39 cellular contexts compared by ENCODE assay signal in the genomic region with DNA sequence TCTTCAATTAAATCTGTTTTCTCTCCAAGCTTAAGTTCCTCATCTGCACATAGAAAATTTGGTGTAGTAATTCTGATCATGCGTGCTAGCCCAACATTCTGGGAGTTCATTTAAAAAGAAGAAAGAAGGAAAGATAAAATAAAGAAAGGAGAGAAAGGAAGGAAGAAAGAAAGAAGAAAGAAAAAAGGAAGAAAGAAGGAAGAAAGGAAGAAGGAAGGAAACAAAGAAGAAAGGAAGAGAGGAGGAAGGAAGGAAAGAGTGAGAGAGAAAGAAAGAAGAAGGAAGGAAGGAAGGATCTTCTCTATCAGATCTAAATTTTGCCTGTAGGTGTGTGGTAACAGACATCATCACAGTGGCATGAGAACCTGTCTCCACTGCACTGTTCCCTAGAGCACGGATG. TPM values are rescaled to one million over a fixed set of nuclear protein-coding genes. Genes with fewer than 3 reads are reported as not detected.
"Had no signal": no experiment of that assay in that cellular context is flagged by ENCODE, and none has a peak within 500 bp of the region (broad histone marks: within the 10 kb centered on the region; RNA-seq: fewer than 3 reads in every experiment).

No MANE protein-coding gene starts in this region.

- H3K4me3 ChIP-seq: MG63 had no signal

- DNase-seq: Karpas-422, Kasumi-1, MG63, MM.1S, MV-4-11, NCI-H1048, NCI-H1092, NCI-H1092 treated with DMSO at 0.1 percent for 48 hours, NCI-H1105, NCI-H1105 treated with DMSO at 0.1 percent for 48 hours, NCI-H1417, NCI-H1417 treated with DMSO at 0.1 percent for 48 hours, NCI-H1436, NCI-H1436 treated with DMSO at 0.1 percent for 48 hours, NCI-H146, NCI-H1694, NCI-H1694 treated with DMSO at 0.1 percent for 48 hours, NCI-H187, NCI-H187 treated with DMSO at 0.1 percent for 48 hours, NCI-H1930, NCI-H2029, NCI-H2029 treated with DMSO at 0.1 percent for 48 hours, NCI-H2081, NCI-H2081 treated with DMSO at 0.1 percent for 48 hours, NCI-H2107, NCI-H2171, NCI-H2171 treated with DMSO at 0.1 percent for 48 hours, NCI-H2227 treated with DMSO at 0.1 percent for 48 hours, NCI-H226, NCI-H345, NCI-H446, NCI-H446 treated with DMSO at 0.1 percent for 48 hours, NCI-H510A, NCI-H510A treated with DMSO at 0.1 percent for 48 hours, NCI-H524 had no signal

- H3K36me3 ChIP-seq: MG63 had no signal

RNA-seq across cellular contexts. Expression of gene SLPI, which starts 16.2 kb away (rescaled TPM):
- total RNA-seq: LHCN-M2 had no signal

RNA-seq across cellular contexts. Expression of gene SEMG2, which starts 17.0 kb away (rescaled TPM):
- total RNA-seq: LHCN-M2, M059J, MCF 10A, NCI-H460 had no signal

RNA-seq across cellular contexts. Expression of gene SEMG1, which starts 31.3 kb away (rescaled TPM):
- total RNA-seq: LHCN-M2, M059J, MCF 10A, NCI-H460 had no signal
